Comparison of ENCODE assay signal across 16 cellular contexts in genomic region chr3:29337565-29337964, GRCh38. TPM values are rescaled to one million over a fixed set of nuclear protein-coding genes. Genes with fewer than 3 reads are reported as not detected.
DNase-seq lines count a peak whose midpoint lies in the region; TF ChIP-seq lines count a peak whose summit lies in the region.
"Had no signal": no experiment of that assay in that cellular context is flagged by ENCODE, and none has a peak within 500 bp of the region (broad histone marks: within the 10 kb centered on the region; RNA-seq: fewer than 3 reads in every experiment).

No MANE protein-coding gene starts in this region.

- H3K9me2 ChIP-seq in SK-N-SH, result no peaks in the 10 kb centered on the region

- H4K20me1 ChIP-seq in SK-N-SH (ENCODE audit: insufficient read depth), result no peaks in the 10 kb centered on the region
- H4K20me1 ChIP-seq in smooth muscle cell (ENCODE audit: low read depth), result peaks cover 3% of the 10 kb centered on the region

- TF ChIP-seq CTCF in SK-N-SH (IDR thresholded peaks at IDR 0.05), result no peak
- no peak for TF ChIP-seq CTCF in esophagus muscularis mucosa (IDR thresholded peaks at IDR 0.05)
- no peak for TF ChIP-seq CTCF in smooth muscle cell (IDR thresholded peaks at IDR 0.05; ENCODE audit: borderline replicate concordance, insufficient read depth, poor library complexity, severe bottlenecking)

- TF ChIP-seq EP300 in SK-N-SH (IDR thresholded peaks at IDR 0.05; ENCODE audit: borderline replicate concordance in 1 of 2, low read depth in 1 of 2, low read length in 1 of 2), result peak in 1 of 2 experiments; percentile 98; a peak in 2 of 4 replicates
- no peak for TF ChIP-seq EP300 in esophagus muscularis mucosa (IDR thresholded peaks at IDR 0.05)

- POLR2A ChIA-PET in SK-N-SH (lab: Yijun Ruan, JAX), result interaction anchor here (0.6 to 1.1 kb wide), 9 partner anchors 52 to 1471 kb away, joined by 3 to 6 read pairs (median 3); no protein-coding TSS in a partner anchor

- DNase-seq in SK-N-SH (no peak), esophagus muscularis mucosa (ENCODE audit: extremely low spot score) (no peak), smooth muscle cell (lab: John Stamatoyannopoulos, UW; ENCODE audit: unreplicated experiment) (no peak), HuH-7 (ENCODE audit: low spot score) (no peak), HCEC 1CT (no peak), NCI-H146 treated with DMSO at 0.1 percent for 48 hours (lab: John Stamatoyannopoulos, UW; ENCODE audit: unreplicated experiment) (no peak)
- DNase-seq in activated T-cell treated with anti-CD3 and anti-CD28 coated beads, Interleukin-2, amount 50 U/mL, for 48 hours, result no peak
- DNase-seq: CD4-positive, alpha-beta T cell; COR-L47; DMS79; Kasumi-1; NCI-H1694 treated with DMSO at 0.1 percent for 48 hours; NCI-H446; Right ventricle myocardium superior had no signal

- H3K79me2 ChIP-seq in SK-N-SH (ENCODE audit: insufficient read depth), result peaks cover 93% of the 10 kb centered on the region
- H3K79me2 ChIP-seq in smooth muscle cell (ENCODE audit: low read depth), result peaks cover 91% of the 10 kb centered on the region

- peaks cover 50 to 71% of the 10 kb centered on the region in 2 experiments for H3K4me1 ChIP-seq in SK-N-SH (ENCODE audit: control insufficient read depth in 1 of 2, insufficient read depth in 2 of 2, low read depth in 1 of 2, low read length in 1 of 2)
- peaks cover 40 to 78% (median 73%) of the 10 kb centered on the region in 4 donors for H3K4me1 ChIP-seq in esophagus muscularis mucosa
- H3K4me1 ChIP-seq in smooth muscle cell (ENCODE audit: low read depth), result peaks cover 25% of the 10 kb centered on the region

- H3K27ac ChIP-seq in SK-N-SH (ENCODE audit: low read depth in 2 of 2, low read length in 1 of 2), result peak overlapping the region; percentile 96 to 100
- H3K27ac ChIP-seq in esophagus muscularis mucosa (replicated peaks in 1 of 4), result peak overlapping the region in 3 of 4 donors; percentile 73 to 86 (median 79)
- peak overlapping the region; percentile 97 for H3K27ac ChIP-seq in smooth muscle cell (ENCODE audit: low read depth)

- H3K9ac ChIP-seq in SK-N-SH, result no peak overlapping the region
- H3K9ac ChIP-seq in smooth muscle cell (ENCODE audit: low read depth), result no peak overlapping the region

- no peak; the same call in none of the 2 replicates for TF ChIP-seq RAD21 in SK-N-SH (IDR thresholded peaks at IDR 0.05; ENCODE audit: low read length)

- CTCF ChIA-PET in SK-N-SH (lab: Yijun Ruan, JAX), result no interaction called here

- no peak overlapping the region for H2AFZ ChIP-seq in SK-N-SH (ENCODE audit: low read depth)
- H2AFZ ChIP-seq in smooth muscle cell (ENCODE audit: low read depth), result no peak overlapping the region
- H2AFZ ChIP-seq: GM23338 had no signal

- H3F3A ChIP-seq in SK-N-SH (replicated peaks; ENCODE audit: insufficient read depth) (peaks cover 40% of the 10 kb centered on the region), smooth muscle cell (ENCODE audit: low read depth) (peaks cover 4% of the 10 kb centered on the region)

- H3K9me3 ChIP-seq in SK-N-SH (no peaks in the 10 kb centered on the region), esophagus muscularis mucosa (no peaks in the 10 kb centered on the region), smooth muscle cell (replicated peaks; ENCODE audit: low read depth) (no peaks in the 10 kb centered on the region)
- H3K9me3 ChIP-seq: HAP-1 had no signal

- intact Hi-C loops in esophagus muscularis mucosa (cut with DNase I), result loop anchor here (5.0 kb wide), 1 partner anchor 55 kb away; the partner anchor contains the start of gene RBMS3

- H3K36me3 ChIP-seq in SK-N-SH (replicated peaks in 1 of 2; ENCODE audit: control insufficient read depth in 1 of 2, insufficient read depth in 2 of 2, low read length in 1 of 2) (peaks cover 6 to 8% of the 10 kb centered on the region in 2 experiments), esophagus muscularis mucosa (no peaks in the 10 kb centered on the region), smooth muscle cell (ENCODE audit: low read depth) (no peaks in the 10 kb centered on the region)
- H3K36me3 ChIP-seq: HAP-1 had no signal

- H3K4me2 ChIP-seq in SK-N-SH (no peak overlapping the region), smooth muscle cell (no peak overlapping the region)
- H3K4me2 ChIP-seq: GM23338 had no signal

- no peaks in the 10 kb centered on the region for H3K27me3 ChIP-seq in SK-N-SH (ENCODE audit: insufficient read depth)
- H3K27me3 ChIP-seq in esophagus muscularis mucosa, result no peaks in the 10 kb centered on the region
- H3K27me3 ChIP-seq in smooth muscle cell (ENCODE audit: low read depth), result no peaks in the 10 kb centered on the region

- H3K4me3 ChIP-seq in SK-N-SH (ENCODE audit: low read depth in 2 of 2, low read length in 1 of 2) (no peak overlapping the region), esophagus muscularis mucosa (no peak overlapping the region), smooth muscle cell (no peak overlapping the region)
- H3K4me3 ChIP-seq: GM23338, HAP-1 had no signal

- no peak for TF ChIP-seq POLR2A in esophagus muscularis mucosa (IDR thresholded peaks at IDR 0.05; ENCODE audit: low read depth)

TF ChIP-seq in SK-N-SH, 30 proteins besides CTCF, POLR2A, EP300 and RAD21 (continues in another document):
- TF ChIP-seq POLR2AphosphoS5 (IDR thresholded peaks at IDR 0.05; ENCODE audit: low read depth, low read length) (no peak), RFX5 (IDR thresholded peaks at IDR 0.05; ENCODE audit: low read length) (no peak), CHD2 (IDR thresholded peaks at IDR 0.05; ENCODE audit: low read length, partially characterized antibody) (peak; percentile 74), TCF12 (IDR thresholded peaks at IDR 0.05) (peak; percentile 38; the same call in 1 of the 2 replicates), USF1 (IDR thresholded peaks at IDR 0.05; ENCODE audit: borderline replicate concordance, low read depth) (no peak), SIN3A (IDR thresholded peaks at IDR 0.05; ENCODE audit: borderline replicate concordance, low read depth, low read length) (no peak), TEAD4 (IDR thresholded peaks at IDR 0.05; ENCODE audit: borderline replicate concordance, insufficient read depth) (no peak), EZH2phosphoT487 (IDR thresholded peaks at IDR 0.05; ENCODE audit: borderline replicate concordance, low read depth) (no peak), FOXJ3 (CRISPR knock-in tag; IDR thresholded peaks at IDR 0.05) (peak; percentile 87), REST (IDR thresholded peaks at IDR 0.05; ENCODE audit: low read depth, low read length) (no peak), NFIC (IDR thresholded peaks at IDR 0.05; ENCODE audit: borderline replicate concordance) (no peak)
- TF ChIP-seq, protein P1, sequence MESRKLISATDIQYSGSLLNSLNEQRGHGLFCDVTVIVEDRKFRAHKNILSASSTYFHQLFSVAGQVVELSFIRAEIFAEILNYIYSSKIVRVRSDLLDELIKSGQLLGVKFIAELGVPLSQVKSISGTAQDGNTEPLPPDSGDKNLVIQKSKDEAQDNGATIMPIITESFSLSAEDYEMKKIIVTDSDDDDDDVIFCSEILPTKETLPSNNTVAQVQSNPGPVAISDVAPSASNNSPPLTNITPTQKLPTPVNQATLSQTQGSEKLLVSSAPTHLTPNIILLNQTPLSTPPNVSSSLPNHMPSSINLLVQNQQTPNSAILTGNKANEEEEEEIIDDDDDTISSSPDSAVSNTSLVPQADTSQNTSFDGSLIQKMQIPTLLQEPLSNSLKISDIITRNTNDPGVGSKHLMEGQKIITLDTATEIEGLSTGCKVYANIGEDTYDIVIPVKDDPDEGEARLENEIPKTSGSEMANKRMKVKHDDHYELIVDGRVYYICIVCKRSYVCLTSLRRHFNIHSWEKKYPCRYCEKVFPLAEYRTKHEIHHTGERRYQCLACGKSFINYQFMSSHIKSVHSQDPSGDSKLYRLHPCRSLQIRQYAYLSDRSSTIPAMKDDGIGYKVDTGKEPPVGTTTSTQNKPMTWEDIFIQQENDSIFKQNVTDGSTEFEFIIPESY (IDR thresholded peaks at IDR 0.05; ENCODE audit: borderline replicate concordance, low read depth), result no peak

RNA-seq across cellular contexts. Expression of gene RBMS3, which starts 56.7 kb away (rescaled TPM):
- 8.2 and 9.9 TPM in 2 replicates for polyA plus RNA-seq in SK-N-SH (2012; rRNA removed)
- 6.5 and 8.0 TPM in 2 replicates for polyA plus RNA-seq in SK-N-SH (2012; cell fraction: cytosol; rRNA removed)
- polyA plus RNA-seq in SK-N-SH (2012; cell fraction: nucleus; rRNA removed), result 15.1 and 25.1 TPM in 2 replicates
- total RNA-seq in esophagus muscularis mucosa, result 10 to 100 TPM; 53.0 to 81.5 (median 61.2) TPM
- total RNA-seq in smooth muscle cell, result 50.6 and 53.8 TPM in 2 replicates
- polyA plus RNA-seq in smooth muscle cell, result 40.9 and 42.9 TPM in 2 replicates
